ENCODE assay signal across 35 cellular contexts in the genomic region with DNA sequence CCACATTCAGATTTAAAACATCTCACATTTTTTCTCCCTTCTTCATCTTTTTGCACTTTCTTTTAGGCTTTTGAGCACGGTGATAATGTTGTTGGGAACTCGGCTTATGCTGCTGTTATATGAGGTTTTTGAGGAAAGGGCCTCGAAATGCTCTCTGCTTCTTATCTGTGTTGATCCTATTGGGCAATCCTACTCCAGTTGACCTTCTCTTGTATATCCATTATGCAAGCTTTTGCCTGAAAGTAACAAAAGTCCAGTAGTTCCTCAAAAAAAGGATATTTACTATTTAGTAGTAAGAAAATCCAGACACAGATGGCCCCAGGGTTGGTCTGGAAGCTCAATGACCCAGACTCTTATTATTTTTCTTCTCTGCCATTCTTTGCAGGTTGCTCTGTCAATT. TPM values are rescaled to one million over a fixed set of nuclear protein-coding genes. Genes with fewer than 3 reads are reported as not detected.
"Had no signal": no experiment of that assay in that cellular context is flagged by ENCODE, and none has a peak within 500 bp of the region (broad histone marks: within the 10 kb centered on the region; RNA-seq: fewer than 3 reads in every experiment).

No MANE protein-coding gene starts in this region.

- H3K27me3 ChIP-seq: body of pancreas, esophagus squamous epithelium had no signal

- H3K9me3 ChIP-seq: body of pancreas, esophagus squamous epithelium had no signal

- DNase-seq: activated CD4-positive, alpha-beta T cell treated with anti-CD3 and anti-CD28 coated beads for 48 hours; activated CD4-positive, alpha-beta T cell treated with anti-CD3 and anti-CD28 coated beads, Interleukin-2, amount 50 U/mL, for 1 hour; activated CD4-positive, alpha-beta T cell treated with anti-CD3 and anti-CD28 coated beads, Interleukin-2, amount 50 U/mL, for 48 hours; activated CD8-positive, alpha-beta memory T cell treated with anti-CD3 and anti-CD28 coated beads for 24 hours; activated CD8-positive, alpha-beta T cell treated with anti-CD3 and anti-CD28 coated beads for 36 hours; activated effector memory CD4-positive, alpha-beta T cell treated with Interleukin-2 at 50 U/mL for 16 hours; activated gamma-delta T cell treated with Interleukin-2 at 50 U/mL for 16 hours; activated naive CD4-positive, alpha-beta T cell treated with anti-CD3 and anti-CD28 coated beads, Interleukin-2, amount 50 U/mL, for 16 hours; activated naive CD4-positive, alpha-beta T cell treated with Interleukin-2 at 50 U/mL for 16 hours; activated T-cell treated with anti-CD3 and anti-CD28 coated beads, Interleukin-2, amount 50 U/mL, for 4 hours; amygdala; aorta; body of pancreas; caudate nucleus; cortex of kidney; dermis blood vessel endothelial cell; effector CD4-positive, alpha-beta T cell; effector memory CD8-positive, alpha-beta T cell; esophagus squamous epithelium; foreskin melanocyte; head of caudate nucleus; T-helper 2 cell had no signal

- H3K4me3 ChIP-seq: body of pancreas, esophagus squamous epithelium had no signal

- H3K27ac ChIP-seq: body of pancreas, epithelial cell of prostate, esophagus squamous epithelium, VCaP had no signal

- H3K36me3 ChIP-seq: esophagus squamous epithelium had no signal

- H3K4me1 ChIP-seq: body of pancreas, esophagus squamous epithelium had no signal

- FAIRE-seq: colon, TTC549 had no signal

- ATAC-seq: activated CD4-positive, CD25-positive, alpha-beta regulatory T cell treated with anti-CD3 and anti-CD28 coated beads, Interleukin-2, amount 50 U/mL, for 24 hours; activated CD8-positive, alpha-beta T cell treated with anti-CD3 and anti-CD28 coated beads for 36 hours; activated T-cell treated with anti-CD3 and anti-CD28 coated beads, Interleukin-2, amount 50 U/mL, for 4 hours; activated T-helper 17 cell treated with anti-CD3 and anti-CD28 coated beads, Interleukin-2, amount 50 U/mL, for 72 hours; body of pancreas; effector memory CD8-positive, alpha-beta T cell; WTC11 had no signal

RNA-seq across cellular contexts. Expression of a gene that starts 57.7 kb away (rescaled TPM):
- total RNA-seq: activated CD8-positive, alpha-beta T cell treated with anti-CD3 and anti-CD28 coated beads for 36 hours; activated T-cell treated with anti-CD3 and anti-CD28 coated beads, Interleukin-2, amount 50 U/mL, for 4 hours; activated T-helper 17 cell treated with anti-CD3 and anti-CD28 coated beads, Interleukin-2, amount 50 U/mL, for 72 hours; aorta; body of pancreas; chondrocyte; dermis blood vessel endothelial cell; esophagus squamous epithelium; fibroblast of lung; fibroblast of villous mesenchyme; T-helper 1 cell treated with Interleukin-12 subunit alpha and Interleukin-12 subunit beta and Interleukin-4 antibody, amounts not matched to agents 30 ng/mL and 1 ng/mL, for 36 hours; WTC11 had no signal
- polyA plus RNA-seq: adipose tissue, aorta, esophagus, fibroblast of lung had no signal
